In genomic region chr13:60572003-60572792, GRCh38 we compare ENCODE assay signal across 1 cellular context.
TF ChIP-seq lines count a peak whose summit lies in the region.

No MANE protein-coding gene starts in this region.

TF ChIP-seq in H1, 55 proteins besides CTCF, POLR2A, EP300 and RAD21 (continued from another document):
- TF ChIP-seq CHD7 (IDR thresholded peaks at IDR 0.05; ENCODE audit: insufficient replicate concordance, low read length) (peak; percentile 7), NANOG (IDR thresholded peaks at IDR 0.05; ENCODE audit: insufficient read depth, low read depth, low read length, poor library complexity, severe bottlenecking) (peak; percentile 15), RFX5 (IDR thresholded peaks at IDR 0.05; ENCODE audit: borderline replicate concordance, low read depth, low read length) (no peak), ATF2 (IDR thresholded peaks at IDR 0.05; ENCODE audit: low read length) (no peak), RBBP5 (IDR thresholded peaks at IDR 0.05; ENCODE audit: borderline replicate concordance, low read depth, low read length) (no peak), ASH2L (IDR thresholded peaks at IDR 0.05; ENCODE audit: low read length) (no peak), SIN3A (conservative IDR thresholded peaks at IDR 0.05 in 1 of 2, IDR thresholded peaks at IDR 0.05 in 1 of 2; ENCODE audit: low read depth in 1 of 2, low read length in 2 of 2) (no peak), SIRT6 (IDR thresholded peaks at IDR 0.05; ENCODE audit: low read length) (no peak), YY1 (IDR thresholded peaks at IDR 0.05; ENCODE audit: low read depth, low read length) (peak; percentile 75; the same call in 1 of the 2 replicates), HDAC6 (IDR thresholded peaks at IDR 0.05; ENCODE audit: low read depth, low read length) (no peak), MAX (IDR thresholded peaks at IDR 0.05) (no peak), POU5F1 (IDR thresholded peaks at IDR 0.05; ENCODE audit: low read depth, low read length) (no peak), MAFK (IDR thresholded peaks at IDR 0.05; ENCODE audit: low read depth, low read length) (peak; percentile 87), TBP (IDR thresholded peaks at IDR 0.05; ENCODE audit: low read depth, low read length) (no peak), TAF7 (optimal IDR thresholded peaks at IDR 0.05; ENCODE audit: borderline replicate concordance, low read depth, low read length) (no peak), SIX5 (IDR thresholded peaks at IDR 0.05; ENCODE audit: low read depth, low read length) (no peak), TAF1 (IDR thresholded peaks at IDR 0.05; ENCODE audit: low read depth, low read length) (0 out of 2 replicates have a peak, but pooled peaks have one; percentile 43), NRF1 (IDR thresholded peaks at IDR 0.05; ENCODE audit: low read depth, low read length) (no peak), TCF12 (IDR thresholded peaks at IDR 0.05; ENCODE audit: low read depth, low read length) (no peak)
